Comparison of ENCODE assay signal across 1 cellular context in genomic region chr11:75402002-75402773, GRCh38.
TF ChIP-seq lines count a peak whose summit lies in the region.

No MANE protein-coding gene starts in this region.

TF ChIP-seq in SK-N-SH treated with all-trans-retinoic acid at 6 μM for 48 hours, 23 proteins besides CTCF, POLR2A, EP300 and RAD21 (continued from another document):
- no peak for TF ChIP-seq CREB5 (CRISPR knock-in tag; IDR thresholded peaks at IDR 0.05; ENCODE audit: low read depth)
- TF ChIP-seq OSR1 (CRISPR knock-in tag; IDR thresholded peaks at IDR 0.05) = no peak
- TF ChIP-seq, protein P1, sequence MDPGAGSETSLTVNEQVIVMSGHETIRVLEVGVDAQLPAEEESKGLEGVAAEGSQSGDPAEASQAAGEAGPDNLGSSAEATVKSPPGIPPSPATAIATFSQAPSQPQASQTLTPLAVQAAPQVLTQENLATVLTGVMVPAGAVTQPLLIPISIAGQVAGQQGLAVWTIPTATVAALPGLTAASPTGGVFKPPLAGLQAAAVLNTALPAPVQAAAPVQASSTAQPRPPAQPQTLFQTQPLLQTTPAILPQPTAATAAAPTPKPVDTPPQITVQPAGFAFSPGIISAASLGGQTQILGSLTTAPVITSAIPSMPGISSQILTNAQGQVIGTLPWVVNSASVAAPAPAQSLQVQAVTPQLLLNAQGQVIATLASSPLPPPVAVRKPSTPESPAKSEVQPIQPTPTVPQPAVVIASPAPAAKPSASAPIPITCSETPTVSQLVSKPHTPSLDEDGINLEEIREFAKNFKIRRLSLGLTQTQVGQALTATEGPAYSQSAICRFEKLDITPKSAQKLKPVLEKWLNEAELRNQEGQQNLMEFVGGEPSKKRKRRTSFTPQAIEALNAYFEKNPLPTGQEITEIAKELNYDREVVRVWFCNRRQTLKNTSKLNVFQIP (CRISPR knock-in tag; IDR thresholded peaks at IDR 0.05; ENCODE audit: borderline replicate concordance, low read depth) = no peak
- no peak for TF ChIP-seq TCF4 (CRISPR knock-in tag; IDR thresholded peaks at IDR 0.05; ENCODE audit: borderline replicate concordance)
- TF ChIP-seq ISL1 (CRISPR knock-in tag; IDR thresholded peaks at IDR 0.05) = no peak
- no peak for TF ChIP-seq ZFP30 (CRISPR knock-in tag; IDR thresholded peaks at IDR 0.05)
- TF ChIP-seq ZNF565 (CRISPR knock-in tag; conservative IDR thresholded peaks at IDR 0.05; ENCODE audit: low read depth) = no peak
TF ChIP-seq in SK-N-SH treated with all-trans-retinoic acid at 6 μM for 48 hours: peak in this region for 0.
